1 cellular context compared by ENCODE assay signal in genomic region chr12:54296393-54297121, GRCh38.
TF ChIP-seq lines count a peak whose summit lies in the region.

No MANE protein-coding gene starts in this region.

TF ChIP-seq in K562, 482 proteins besides CTCF, POLR2A, EP300 and RAD21 (continued from another document and continues in another):
- TF ChIP-seq RREB1 (CRISPR knock-in tag; IDR thresholded peaks at IDR 0.05) (no peak), ZNF512 (tag; IDR thresholded peaks at IDR 0.05) (no peak), ZNF57 (CRISPR knock-in tag; IDR thresholded peaks at IDR 0.05) (no peak), NR2F6 (CRISPR knock-in tag; IDR thresholded peaks at IDR 0.05) (no peak), SNIP1 (IDR thresholded peaks at IDR 0.05; ENCODE audit: low read depth) (no peak), ZZZ3 (IDR thresholded peaks at IDR 0.05) (no peak), THRB (CRISPR knock-in tag; conservative IDR thresholded peaks at IDR 0.05) (0 out of 2 replicates have a peak, but pooled peaks have one; percentile 22), ZNF695 (CRISPR knock-in tag; IDR thresholded peaks at IDR 0.05) (no peak), USF1 (CRISPR knock-in tag; IDR thresholded peaks at IDR 0.05) (no peak), SETDB1 (IDR thresholded peaks at IDR 0.05; ENCODE audit: low read length) (no peak), ZNF644 (tag; IDR thresholded peaks at IDR 0.05; ENCODE audit: low read depth) (no peak), CLOCK (CRISPR knock-in tag; IDR thresholded peaks at IDR 0.05; ENCODE audit: borderline replicate concordance) (no peak), ZFP91 (CRISPR knock-in tag; IDR thresholded peaks at IDR 0.05) (no peak), E2F8 (IDR thresholded peaks at IDR 0.05; ENCODE audit: low read depth, partially characterized antibody) (no peak), FOXP1 (CRISPR knock-in tag; IDR thresholded peaks at IDR 0.05) (no peak), PBX2 (CRISPR knock-in tag; IDR thresholded peaks at IDR 0.05; ENCODE audit: low read depth) (no peak), PBX2 (tag; conservative IDR thresholded peaks at IDR 0.05; ENCODE audit: low read depth) (no peak), SRSF3 (IDR thresholded peaks at IDR 0.05; ENCODE audit: insufficient read depth, low read length) (no peak), MAFG (tag; conservative IDR thresholded peaks at IDR 0.05) (no peak), NCOR1 (IDR thresholded peaks at IDR 0.05) (no peak), ZNF398 (CRISPR knock-in tag; IDR thresholded peaks at IDR 0.05) (no peak), ZNF584 (CRISPR knock-in tag; IDR thresholded peaks at IDR 0.05; ENCODE audit: low read depth) (no peak), KLF1 (tag; IDR thresholded peaks at IDR 0.05) (no peak), SMARCC2 (IDR thresholded peaks at IDR 0.05; ENCODE audit: low read depth) (0 out of 2 replicates have a peak, but pooled peaks have one; percentile 39), SUPT5H (IDR thresholded peaks at IDR 0.05) (peak; percentile 68), NFRKB (IDR thresholded peaks at IDR 0.05; ENCODE audit: low read depth) (peak; percentile 84), REST (CRISPR knock-in tag; IDR thresholded peaks at IDR 0.05; ENCODE audit: low read depth) (no peak), CBFB (CRISPR knock-in tag; IDR thresholded peaks at IDR 0.05) (no peak)
